ENCODE assay signal across 16 cellular contexts in the genomic region with DNA sequence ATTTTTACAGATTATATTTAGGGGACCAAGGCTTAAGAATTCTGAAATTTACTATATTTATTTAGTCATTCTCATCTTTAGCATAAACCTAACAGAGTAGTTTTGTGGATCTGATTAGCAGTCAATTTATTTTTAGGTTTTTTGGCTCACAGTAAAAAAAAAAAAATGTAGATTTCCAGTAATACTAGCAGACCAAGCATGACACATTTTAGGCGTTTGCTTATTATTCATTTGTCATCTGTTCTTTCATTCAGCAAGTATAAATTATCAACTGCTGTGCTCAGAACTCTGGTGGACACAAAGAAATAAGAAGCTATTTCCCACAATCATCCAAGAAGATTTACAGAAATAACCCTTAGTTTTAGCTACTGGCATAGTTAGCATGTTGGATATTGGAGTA. TPM values are rescaled to one million over a fixed set of nuclear protein-coding genes. Genes with fewer than 3 reads are reported as not detected.
A peak's percentile ranks its signal among the peaks of the same experiment; 100 is the strongest.
DNase-seq lines count a peak whose midpoint lies in the region; FAIRE-seq and TF ChIP-seq lines count a peak whose summit lies in the region.
"Had no signal": no experiment of that assay in that cellular context is flagged by ENCODE, and none has a peak within 500 bp of the region (broad histone marks: within the 10 kb centered on the region; RNA-seq: fewer than 3 reads in every experiment).

No MANE protein-coding gene starts in this region.

- H3K36me3 Mint-ChIP-seq in brain (peaks cover 8% of the 10 kb centered on the region), glutamatergic neuron (ENCODE audit: unreplicated experiment) (no peaks in the 10 kb centered on the region)

- H3K9me3 Mint-ChIP-seq in brain (peaks cover 2 to 16% (median 8%) of the 10 kb centered on the region in 5 experiments), glutamatergic neuron (ENCODE audit: unreplicated experiment) (no peaks in the 10 kb centered on the region)

- H3K4me1 Mint-ChIP-seq in brain = peaks cover 20% of the 10 kb centered on the region
- no peaks in the 10 kb centered on the region for H3K4me1 Mint-ChIP-seq in glutamatergic neuron (ENCODE audit: low read depth, unreplicated experiment)

- TF ChIP-seq CTCF in brain (conservative IDR thresholded peaks at IDR 0.05) (no peak), fibroblast of the aortic adventitia (IDR thresholded peaks at IDR 0.05; ENCODE audit: insufficient read depth, low read length) (no peak), glutamatergic neuron (IDR thresholded peaks at IDR 0.05; ENCODE audit: partially characterized antibody, unreplicated experiment) (no peak)

- DNase-seq in AG08396 (ENCODE audit: low spot score) (peak; percentile 12), H54 (ENCODE audit: insufficient read length, low spot score) (no peak), fibroblast of the aortic adventitia (ENCODE audit: low read depth) (peak; percentile 62), NCI-H2171 treated with DMSO at 0.1 percent for 48 hours (lab: John Stamatoyannopoulos, UW) (no peak), glutamatergic neuron (no peak), A172 (ENCODE audit: low spot score) (no peak)
- no peak for DNase-seq in stimulated activated CD4-positive, alpha-beta T cell treated with anti-CD3 and anti-CD28 coated beads, Interleukin-2, amount 100 ng/mL, for 24 hours
- DNase-seq: AML-193, COR-L47, DMS53, NCI-H1417, NCI-H187 treated with DMSO at 0.1 percent for 48 hours, OCI-M1, SHP77 treated with DMSO at 0.1 percent for 48 hours had no signal

- TF ChIP-seq POLR2A in H54 (IDR thresholded peaks at IDR 0.05; ENCODE audit: low read depth, low read length) = no peak

- H3K27ac Mint-ChIP-seq in brain = peak overlapping the region in 3 of 5 experiments; percentile 51 to 84 (median 76)
- no peak overlapping the region for H3K27ac Mint-ChIP-seq in glutamatergic neuron (ENCODE audit: unreplicated experiment)

- no peak overlapping the region for H3K4me3 ChIP-seq in fibroblast of the aortic adventitia (ENCODE audit: low read depth, low read length)

- peak; percentile 43 for FAIRE-seq in H54 (lab: Jason Lieb, UNC)
- FAIRE-seq: A204.1 had no signal

- no peaks in the 10 kb centered on the region for H3K27me3 Mint-ChIP-seq in brain
- H3K27me3 Mint-ChIP-seq in glutamatergic neuron (ENCODE audit: unreplicated experiment) = no peaks in the 10 kb centered on the region

- H3K4me3 Mint-ChIP-seq in brain = peak overlapping the region in 1 of 5 experiments; percentile 68
- H3K4me3 Mint-ChIP-seq in glutamatergic neuron (ENCODE audit: unreplicated experiment) = no peak overlapping the region

RNA-seq across cellular contexts. Expression of a gene that starts 20.6 kb away (rescaled TPM):
- polyA plus RNA-seq in brain (ENCODE audit: insufficient read depth, low read depth, low replicate concordance) = 6.2 TPM
- total RNA-seq in fibroblast of the aortic adventitia (ENCODE audit: low replicate concordance) (18.7 and 34.9 TPM in 2 replicates), glutamatergic neuron (ENCODE audit: unreplicated experiment) (4.2 TPM)
- 1.4 TPM in 1 of 2 replicates, not detected in the other for total RNA-seq in A172 (2014; rRNA removed; shearing (Covaris generic))

Comparison
In these comparisons a context has a peak if more than half of its experiments do, and no peak if none do; other contexts are left out.
1. DNase-seq: peak in AG08396 (single experiment) and fibroblast of the aortic adventitia (single experiment); none in H54 (single experiment), NCI-H2171 treated with DMSO at 0.1 percent for 48 hours (single experiment), glutamatergic neuron (single experiment), stimulated activated CD4-positive, alpha-beta T cell treated with anti-CD3 and anti-CD28 coated beads, Interleukin-2, amount 100 ng/mL, for 24 hours (0 of 2) and A172 (single experiment).